In the genomic region with DNA sequence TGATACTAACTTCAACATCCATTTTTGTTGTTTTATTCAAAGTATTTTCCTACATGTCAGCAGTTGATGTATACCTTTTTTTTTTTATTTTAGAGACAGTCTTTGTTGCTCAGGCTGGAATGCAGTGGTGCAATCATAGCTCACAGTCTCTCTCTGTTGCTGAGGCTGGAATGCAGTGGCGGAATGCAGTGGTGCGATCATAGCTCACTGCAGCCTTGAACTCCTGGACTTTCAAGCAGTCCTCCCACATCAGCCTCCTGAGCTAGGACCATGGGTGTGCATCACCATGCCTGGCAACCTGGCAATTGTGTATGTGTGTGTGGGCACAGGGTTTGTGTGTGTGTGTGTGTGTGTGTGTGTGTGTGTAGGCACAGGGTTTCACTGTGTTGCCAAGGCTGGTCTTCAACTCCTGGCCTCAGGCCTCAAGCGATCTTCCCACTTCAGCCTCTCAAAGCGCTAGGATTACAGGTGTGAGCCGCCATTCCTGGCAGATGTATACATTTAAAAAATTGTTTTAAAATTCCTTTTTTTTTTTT, we compare ENCODE assay signal across 3 cellular contexts.
TF ChIP-seq lines count a peak whose summit lies in the region.

No MANE protein-coding gene starts in this region.

TF ChIP-seq in A549, 52 proteins besides CTCF, POLR2A, EP300 and RAD21 (continued from another document):
- TF ChIP-seq ZC3H11A (IDR thresholded peaks at IDR 0.05) = no peak
- no peak for TF ChIP-seq FOXS1 (CRISPR knock-in tag; IDR thresholded peaks at IDR 0.05)
- TF ChIP-seq ZSCAN20 (CRISPR knock-in tag; IDR thresholded peaks at IDR 0.05) = no peak
- TF ChIP-seq PHF8 (IDR thresholded peaks at IDR 0.05; ENCODE audit: borderline replicate concordance, low read depth) = no peak
- no peak for TF ChIP-seq CBX8 (IDR thresholded peaks at IDR 0.05)

TF ChIP-seq in HEK293, 187 proteins besides CTCF, POLR2A, EP300 and RAD21 (continued from another document):
- TF ChIP-seq ZSCAN4 (tag by site-specific recombination; IDR thresholded peaks at IDR 0.05) = peak; percentile 51; the same call in 1 of the 2 replicates
- no peak for TF ChIP-seq SCRT2 (tag by site-specific recombination; IDR thresholded peaks at IDR 0.05)
- no peak for TF ChIP-seq ZNF596 (tag by site-specific recombination; IDR thresholded peaks at IDR 0.05)
- TF ChIP-seq ZFHX2 (tag by site-specific recombination; conservative IDR thresholded peaks at IDR 0.05) = peak; percentile 25; the same call in 1 of the 2 replicates
TF ChIP-seq in HEK293: peak in this region for 2.

TF ChIP-seq in K562, 482 proteins besides CTCF, POLR2A, EP300 and RAD21:
- TF ChIP-seq UBTF (IDR thresholded peaks at IDR 0.05; ENCODE audit: borderline replicate concordance in 1 of 2, low read depth in 2 of 2, low read length in 2 of 2) (no peak), KDM1A (IDR thresholded peaks at IDR 0.05) (no peak), ZNF143 (CRISPR knock-in tag; IDR thresholded peaks at IDR 0.05) (no peak), ZNF24 (IDR thresholded peaks at IDR 0.05) (no peak), HMG20B (CRISPR knock-in tag; IDR thresholded peaks at IDR 0.05) (no peak), ZNF197 (CRISPR knock-in tag; IDR thresholded peaks at IDR 0.05; ENCODE audit: low read depth) (no peak), ZNF232 (CRISPR knock-in tag; IDR thresholded peaks at IDR 0.05) (no peak), SMARCA4 (IDR thresholded peaks at IDR 0.05) (no peak), TAF9B (IDR thresholded peaks at IDR 0.05; ENCODE audit: partially characterized antibody) (no peak)
- TF ChIP-seq, protein P1, sequence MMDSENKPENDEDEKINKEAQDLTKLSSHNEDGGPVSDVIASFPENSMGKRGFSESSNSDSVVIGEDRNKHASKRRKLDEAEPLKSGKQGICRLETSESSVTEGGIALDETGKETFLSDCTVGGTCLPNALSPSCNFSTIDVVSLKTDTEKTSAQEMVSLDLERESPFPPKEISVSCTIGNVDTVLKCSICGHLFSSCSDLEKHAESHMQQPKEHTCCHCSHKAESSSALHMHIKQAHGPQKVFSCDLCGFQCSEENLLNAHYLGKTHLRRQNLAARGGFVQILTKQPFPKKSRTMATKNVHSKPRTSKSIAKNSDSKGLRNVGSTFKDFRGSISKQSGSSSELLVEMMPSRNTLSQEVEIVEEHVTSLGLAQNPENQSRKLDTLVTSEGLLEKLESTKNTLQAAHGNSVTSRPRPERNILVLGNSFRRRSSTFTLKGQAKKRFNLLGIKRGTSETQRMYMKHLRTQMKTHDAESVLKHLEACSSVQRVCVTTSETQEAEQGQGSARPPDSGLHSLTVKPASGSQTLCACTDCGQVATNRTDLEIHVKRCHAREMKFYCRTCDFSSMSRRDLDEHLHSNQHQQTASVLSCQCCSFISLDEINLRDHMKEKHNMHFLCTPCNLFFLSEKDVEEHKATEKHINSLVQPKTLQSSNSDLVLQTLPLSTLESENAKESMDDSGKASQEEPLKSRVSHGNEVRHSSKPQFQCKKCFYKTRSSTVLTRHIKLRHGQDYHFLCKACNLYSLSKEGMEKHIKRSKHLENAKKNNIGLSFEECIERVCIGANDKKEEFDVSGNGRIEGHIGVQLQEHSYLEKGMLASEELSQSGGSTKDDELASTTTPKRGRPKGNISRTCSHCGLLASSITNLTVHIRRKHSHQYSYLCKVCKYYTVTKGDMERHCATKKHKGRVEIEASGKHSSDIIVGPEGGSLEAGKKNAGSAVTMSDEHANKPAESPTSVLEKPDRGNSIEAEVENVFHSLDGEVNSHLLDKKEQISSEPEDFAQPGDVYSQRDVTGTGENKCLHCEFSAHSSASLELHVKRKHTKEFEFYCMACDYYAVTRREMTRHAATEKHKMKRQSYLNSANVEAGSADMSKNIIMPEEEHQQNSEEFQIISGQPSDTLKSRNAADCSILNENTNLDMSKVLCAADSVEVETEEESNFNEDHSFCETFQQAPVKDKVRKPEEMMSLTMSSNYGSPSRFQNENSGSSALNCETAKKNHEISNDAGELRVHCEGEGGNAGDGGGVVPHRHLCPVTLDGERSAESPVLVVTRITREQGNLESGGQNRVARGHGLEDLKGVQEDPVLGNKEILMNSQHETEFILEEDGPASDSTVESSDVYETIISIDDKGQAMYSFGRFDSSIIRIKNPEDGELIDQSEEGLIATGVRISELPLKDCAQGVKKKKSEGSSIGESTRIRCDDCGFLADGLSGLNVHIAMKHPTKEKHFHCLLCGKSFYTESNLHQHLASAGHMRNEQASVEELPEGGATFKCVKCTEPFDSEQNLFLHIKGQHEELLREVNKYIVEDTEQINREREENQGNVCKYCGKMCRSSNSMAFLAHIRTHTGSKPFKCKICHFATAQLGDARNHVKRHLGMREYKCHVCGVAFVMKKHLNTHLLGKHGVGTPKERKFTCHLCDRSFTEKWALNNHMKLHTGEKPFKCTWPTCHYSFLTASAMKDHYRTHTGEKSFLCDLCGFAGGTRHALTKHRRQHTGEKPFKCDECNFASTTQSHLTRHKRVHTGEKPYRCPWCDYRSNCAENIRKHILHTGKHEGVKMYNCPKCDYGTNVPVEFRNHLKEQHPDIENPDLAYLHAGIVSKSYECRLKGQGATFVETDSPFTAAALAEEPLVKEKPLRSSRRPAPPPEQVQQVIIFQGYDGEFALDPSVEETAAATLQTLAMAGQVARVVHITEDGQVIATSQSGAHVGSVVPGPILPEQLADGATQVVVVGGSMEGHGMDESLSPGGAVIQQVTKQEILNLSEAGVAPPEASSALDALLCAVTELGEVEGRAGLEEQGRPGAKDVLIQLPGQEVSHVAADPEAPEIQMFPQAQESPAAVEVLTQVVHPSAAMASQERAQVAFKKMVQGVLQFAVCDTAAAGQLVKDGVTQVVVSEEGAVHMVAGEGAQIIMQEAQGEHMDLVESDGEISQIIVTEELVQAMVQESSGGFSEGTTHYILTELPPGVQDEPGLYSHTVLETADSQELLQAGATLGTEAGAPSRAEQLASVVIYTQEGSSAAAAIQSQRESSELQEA (IDR thresholded peaks at IDR 0.05; ENCODE audit: low read depth) = no peak
- TF ChIP-seq, protein P2, sequence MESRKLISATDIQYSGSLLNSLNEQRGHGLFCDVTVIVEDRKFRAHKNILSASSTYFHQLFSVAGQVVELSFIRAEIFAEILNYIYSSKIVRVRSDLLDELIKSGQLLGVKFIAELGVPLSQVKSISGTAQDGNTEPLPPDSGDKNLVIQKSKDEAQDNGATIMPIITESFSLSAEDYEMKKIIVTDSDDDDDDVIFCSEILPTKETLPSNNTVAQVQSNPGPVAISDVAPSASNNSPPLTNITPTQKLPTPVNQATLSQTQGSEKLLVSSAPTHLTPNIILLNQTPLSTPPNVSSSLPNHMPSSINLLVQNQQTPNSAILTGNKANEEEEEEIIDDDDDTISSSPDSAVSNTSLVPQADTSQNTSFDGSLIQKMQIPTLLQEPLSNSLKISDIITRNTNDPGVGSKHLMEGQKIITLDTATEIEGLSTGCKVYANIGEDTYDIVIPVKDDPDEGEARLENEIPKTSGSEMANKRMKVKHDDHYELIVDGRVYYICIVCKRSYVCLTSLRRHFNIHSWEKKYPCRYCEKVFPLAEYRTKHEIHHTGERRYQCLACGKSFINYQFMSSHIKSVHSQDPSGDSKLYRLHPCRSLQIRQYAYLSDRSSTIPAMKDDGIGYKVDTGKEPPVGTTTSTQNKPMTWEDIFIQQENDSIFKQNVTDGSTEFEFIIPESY (CRISPR knock-in tag; IDR thresholded peaks at IDR 0.05) = no peak
- TF ChIP-seq, protein P3, sequence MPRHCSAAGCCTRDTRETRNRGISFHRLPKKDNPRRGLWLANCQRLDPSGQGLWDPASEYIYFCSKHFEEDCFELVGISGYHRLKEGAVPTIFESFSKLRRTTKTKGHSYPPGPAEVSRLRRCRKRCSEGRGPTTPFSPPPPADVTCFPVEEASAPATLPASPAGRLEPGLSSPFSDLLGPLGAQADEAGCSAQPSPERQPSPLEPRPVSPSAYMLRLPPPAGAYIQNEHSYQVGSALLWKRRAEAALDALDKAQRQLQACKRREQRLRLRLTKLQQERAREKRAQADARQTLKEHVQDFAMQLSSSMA (CRISPR knock-in tag; IDR thresholded peaks at IDR 0.05) = no peak
- TF ChIP-seq, protein P4, sequence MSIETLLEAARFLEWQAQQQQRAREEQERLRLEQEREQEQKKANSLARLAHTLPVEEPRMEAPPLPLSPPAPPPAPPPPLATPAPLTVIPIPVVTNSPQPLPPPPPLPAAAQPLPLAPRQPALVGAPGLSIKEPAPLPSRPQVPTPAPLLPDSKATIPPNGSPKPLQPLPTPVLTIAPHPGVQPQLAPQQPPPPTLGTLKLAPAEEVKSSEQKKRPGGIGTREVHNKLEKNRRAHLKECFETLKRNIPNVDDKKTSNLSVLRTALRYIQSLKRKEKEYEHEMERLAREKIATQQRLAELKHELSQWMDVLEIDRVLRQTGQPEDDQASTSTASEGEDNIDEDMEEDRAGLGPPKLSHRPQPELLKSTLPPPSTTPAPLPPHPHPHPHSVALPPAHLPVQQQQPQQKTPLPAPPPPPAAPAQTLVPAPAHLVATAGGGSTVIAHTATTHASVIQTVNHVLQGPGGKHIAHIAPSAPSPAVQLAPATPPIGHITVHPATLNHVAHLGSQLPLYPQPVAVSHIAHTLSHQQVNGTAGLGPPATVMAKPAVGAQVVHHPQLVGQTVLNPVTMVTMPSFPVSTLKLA (conservative IDR thresholded peaks at IDR 0.05) = no peak
- TF ChIP-seq, protein P5, sequence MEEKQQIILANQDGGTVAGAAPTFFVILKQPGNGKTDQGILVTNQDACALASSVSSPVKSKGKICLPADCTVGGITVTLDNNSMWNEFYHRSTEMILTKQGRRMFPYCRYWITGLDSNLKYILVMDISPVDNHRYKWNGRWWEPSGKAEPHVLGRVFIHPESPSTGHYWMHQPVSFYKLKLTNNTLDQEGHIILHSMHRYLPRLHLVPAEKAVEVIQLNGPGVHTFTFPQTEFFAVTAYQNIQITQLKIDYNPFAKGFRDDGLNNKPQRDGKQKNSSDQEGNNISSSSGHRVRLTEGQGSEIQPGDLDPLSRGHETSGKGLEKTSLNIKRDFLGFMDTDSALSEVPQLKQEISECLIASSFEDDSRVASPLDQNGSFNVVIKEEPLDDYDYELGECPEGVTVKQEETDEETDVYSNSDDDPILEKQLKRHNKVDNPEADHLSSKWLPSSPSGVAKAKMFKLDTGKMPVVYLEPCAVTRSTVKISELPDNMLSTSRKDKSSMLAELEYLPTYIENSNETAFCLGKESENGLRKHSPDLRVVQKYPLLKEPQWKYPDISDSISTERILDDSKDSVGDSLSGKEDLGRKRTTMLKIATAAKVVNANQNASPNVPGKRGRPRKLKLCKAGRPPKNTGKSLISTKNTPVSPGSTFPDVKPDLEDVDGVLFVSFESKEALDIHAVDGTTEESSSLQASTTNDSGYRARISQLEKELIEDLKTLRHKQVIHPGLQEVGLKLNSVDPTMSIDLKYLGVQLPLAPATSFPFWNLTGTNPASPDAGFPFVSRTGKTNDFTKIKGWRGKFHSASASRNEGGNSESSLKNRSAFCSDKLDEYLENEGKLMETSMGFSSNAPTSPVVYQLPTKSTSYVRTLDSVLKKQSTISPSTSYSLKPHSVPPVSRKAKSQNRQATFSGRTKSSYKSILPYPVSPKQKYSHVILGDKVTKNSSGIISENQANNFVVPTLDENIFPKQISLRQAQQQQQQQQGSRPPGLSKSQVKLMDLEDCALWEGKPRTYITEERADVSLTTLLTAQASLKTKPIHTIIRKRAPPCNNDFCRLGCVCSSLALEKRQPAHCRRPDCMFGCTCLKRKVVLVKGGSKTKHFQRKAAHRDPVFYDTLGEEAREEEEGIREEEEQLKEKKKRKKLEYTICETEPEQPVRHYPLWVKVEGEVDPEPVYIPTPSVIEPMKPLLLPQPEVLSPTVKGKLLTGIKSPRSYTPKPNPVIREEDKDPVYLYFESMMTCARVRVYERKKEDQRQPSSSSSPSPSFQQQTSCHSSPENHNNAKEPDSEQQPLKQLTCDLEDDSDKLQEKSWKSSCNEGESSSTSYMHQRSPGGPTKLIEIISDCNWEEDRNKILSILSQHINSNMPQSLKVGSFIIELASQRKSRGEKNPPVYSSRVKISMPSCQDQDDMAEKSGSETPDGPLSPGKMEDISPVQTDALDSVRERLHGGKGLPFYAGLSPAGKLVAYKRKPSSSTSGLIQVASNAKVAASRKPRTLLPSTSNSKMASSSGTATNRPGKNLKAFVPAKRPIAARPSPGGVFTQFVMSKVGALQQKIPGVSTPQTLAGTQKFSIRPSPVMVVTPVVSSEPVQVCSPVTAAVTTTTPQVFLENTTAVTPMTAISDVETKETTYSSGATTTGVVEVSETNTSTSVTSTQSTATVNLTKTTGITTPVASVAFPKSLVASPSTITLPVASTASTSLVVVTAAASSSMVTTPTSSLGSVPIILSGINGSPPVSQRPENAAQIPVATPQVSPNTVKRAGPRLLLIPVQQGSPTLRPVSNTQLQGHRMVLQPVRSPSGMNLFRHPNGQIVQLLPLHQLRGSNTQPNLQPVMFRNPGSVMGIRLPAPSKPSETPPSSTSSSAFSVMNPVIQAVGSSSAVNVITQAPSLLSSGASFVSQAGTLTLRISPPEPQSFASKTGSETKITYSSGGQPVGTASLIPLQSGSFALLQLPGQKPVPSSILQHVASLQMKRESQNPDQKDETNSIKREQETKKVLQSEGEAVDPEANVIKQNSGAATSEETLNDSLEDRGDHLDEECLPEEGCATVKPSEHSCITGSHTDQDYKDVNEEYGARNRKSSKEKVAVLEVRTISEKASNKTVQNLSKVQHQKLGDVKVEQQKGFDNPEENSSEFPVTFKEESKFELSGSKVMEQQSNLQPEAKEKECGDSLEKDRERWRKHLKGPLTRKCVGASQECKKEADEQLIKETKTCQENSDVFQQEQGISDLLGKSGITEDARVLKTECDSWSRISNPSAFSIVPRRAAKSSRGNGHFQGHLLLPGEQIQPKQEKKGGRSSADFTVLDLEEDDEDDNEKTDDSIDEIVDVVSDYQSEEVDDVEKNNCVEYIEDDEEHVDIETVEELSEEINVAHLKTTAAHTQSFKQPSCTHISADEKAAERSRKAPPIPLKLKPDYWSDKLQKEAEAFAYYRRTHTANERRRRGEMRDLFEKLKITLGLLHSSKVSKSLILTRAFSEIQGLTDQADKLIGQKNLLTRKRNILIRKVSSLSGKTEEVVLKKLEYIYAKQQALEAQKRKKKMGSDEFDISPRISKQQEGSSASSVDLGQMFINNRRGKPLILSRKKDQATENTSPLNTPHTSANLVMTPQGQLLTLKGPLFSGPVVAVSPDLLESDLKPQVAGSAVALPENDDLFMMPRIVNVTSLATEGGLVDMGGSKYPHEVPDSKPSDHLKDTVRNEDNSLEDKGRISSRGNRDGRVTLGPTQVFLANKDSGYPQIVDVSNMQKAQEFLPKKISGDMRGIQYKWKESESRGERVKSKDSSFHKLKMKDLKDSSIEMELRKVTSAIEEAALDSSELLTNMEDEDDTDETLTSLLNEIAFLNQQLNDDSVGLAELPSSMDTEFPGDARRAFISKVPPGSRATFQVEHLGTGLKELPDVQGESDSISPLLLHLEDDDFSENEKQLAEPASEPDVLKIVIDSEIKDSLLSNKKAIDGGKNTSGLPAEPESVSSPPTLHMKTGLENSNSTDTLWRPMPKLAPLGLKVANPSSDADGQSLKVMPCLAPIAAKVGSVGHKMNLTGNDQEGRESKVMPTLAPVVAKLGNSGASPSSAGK (IDR thresholded peaks at IDR 0.05) = no peak
